Comparison of ENCODE assay signal across 1 cellular context in the genomic region with DNA sequence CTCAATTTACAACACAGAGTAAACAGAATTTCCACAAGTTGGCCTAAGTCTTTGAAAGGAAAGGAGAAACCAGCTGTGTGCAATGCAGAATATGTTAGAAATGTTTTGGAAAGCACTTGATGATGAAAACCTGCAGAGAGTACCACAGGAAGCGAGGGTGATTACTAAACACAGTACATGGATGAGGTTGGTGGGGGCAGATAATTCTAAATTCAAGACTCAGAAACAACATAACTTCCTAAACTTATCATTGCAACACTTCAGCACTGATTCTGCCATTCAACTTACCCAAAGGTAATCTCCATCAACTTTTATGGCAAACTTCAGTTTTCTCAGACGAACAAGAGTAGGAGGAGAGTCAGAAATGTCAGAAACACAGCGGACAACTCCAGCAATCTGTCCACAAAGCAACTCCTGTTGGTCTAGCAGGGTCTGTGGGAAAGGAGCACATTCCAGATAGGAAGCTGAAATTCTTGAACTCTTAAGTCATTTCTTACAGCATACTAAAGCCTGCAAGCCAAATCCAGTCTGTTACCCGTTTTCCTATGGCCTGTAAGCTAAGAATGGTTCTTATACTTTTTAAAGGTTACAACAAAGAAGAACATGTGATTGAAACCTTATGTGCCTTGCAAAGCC.
TF ChIP-seq lines count a peak whose summit lies in the region.

No MANE protein-coding gene starts in this region.

TF ChIP-seq in HepG2, 621 proteins besides CTCF, POLR2A, EP300 and RAD21 (continued from another document):
- TF ChIP-seq, protein P1, sequence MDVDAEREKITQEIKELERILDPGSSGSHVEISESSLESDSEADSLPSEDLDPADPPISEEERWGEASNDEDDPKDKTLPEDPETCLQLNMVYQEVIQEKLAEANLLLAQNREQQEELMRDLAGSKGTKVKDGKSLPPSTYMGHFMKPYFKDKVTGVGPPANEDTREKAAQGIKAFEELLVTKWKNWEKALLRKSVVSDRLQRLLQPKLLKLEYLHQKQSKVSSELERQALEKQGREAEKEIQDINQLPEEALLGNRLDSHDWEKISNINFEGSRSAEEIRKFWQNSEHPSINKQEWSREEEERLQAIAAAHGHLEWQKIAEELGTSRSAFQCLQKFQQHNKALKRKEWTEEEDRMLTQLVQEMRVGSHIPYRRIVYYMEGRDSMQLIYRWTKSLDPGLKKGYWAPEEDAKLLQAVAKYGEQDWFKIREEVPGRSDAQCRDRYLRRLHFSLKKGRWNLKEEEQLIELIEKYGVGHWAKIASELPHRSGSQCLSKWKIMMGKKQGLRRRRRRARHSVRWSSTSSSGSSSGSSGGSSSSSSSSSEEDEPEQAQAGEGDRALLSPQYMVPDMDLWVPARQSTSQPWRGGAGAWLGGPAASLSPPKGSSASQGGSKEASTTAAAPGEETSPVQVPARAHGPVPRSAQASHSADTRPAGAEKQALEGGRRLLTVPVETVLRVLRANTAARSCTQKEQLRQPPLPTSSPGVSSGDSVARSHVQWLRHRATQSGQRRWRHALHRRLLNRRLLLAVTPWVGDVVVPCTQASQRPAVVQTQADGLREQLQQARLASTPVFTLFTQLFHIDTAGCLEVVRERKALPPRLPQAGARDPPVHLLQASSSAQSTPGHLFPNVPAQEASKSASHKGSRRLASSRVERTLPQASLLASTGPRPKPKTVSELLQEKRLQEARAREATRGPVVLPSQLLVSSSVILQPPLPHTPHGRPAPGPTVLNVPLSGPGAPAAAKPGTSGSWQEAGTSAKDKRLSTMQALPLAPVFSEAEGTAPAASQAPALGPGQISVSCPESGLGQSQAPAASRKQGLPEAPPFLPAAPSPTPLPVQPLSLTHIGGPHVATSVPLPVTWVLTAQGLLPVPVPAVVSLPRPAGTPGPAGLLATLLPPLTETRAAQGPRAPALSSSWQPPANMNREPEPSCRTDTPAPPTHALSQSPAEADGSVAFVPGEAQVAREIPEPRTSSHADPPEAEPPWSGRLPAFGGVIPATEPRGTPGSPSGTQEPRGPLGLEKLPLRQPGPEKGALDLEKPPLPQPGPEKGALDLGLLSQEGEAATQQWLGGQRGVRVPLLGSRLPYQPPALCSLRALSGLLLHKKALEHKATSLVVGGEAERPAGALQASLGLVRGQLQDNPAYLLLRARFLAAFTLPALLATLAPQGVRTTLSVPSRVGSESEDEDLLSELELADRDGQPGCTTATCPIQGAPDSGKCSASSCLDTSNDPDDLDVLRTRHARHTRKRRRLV (CRISPR knock-in tag; IDR thresholded peaks at IDR 0.05) = no peak
- TF ChIP-seq ZFP37 (CRISPR knock-in tag; IDR thresholded peaks at IDR 0.05; ENCODE audit: borderline replicate concordance) (no peak), PPARG (CRISPR knock-in tag; conservative IDR thresholded peaks at IDR 0.05) (no peak), SOX6 (IDR thresholded peaks at IDR 0.05) (no peak), SOX6 (CRISPR knock-in tag; IDR thresholded peaks at IDR 0.05) (no peak), ZNF383 (CRISPR knock-in tag; IDR thresholded peaks at IDR 0.05; ENCODE audit: borderline replicate concordance) (no peak), ZNF607 (CRISPR knock-in tag; IDR thresholded peaks at IDR 0.05; ENCODE audit: borderline replicate concordance) (no peak)
- TF ChIP-seq, protein P2, sequence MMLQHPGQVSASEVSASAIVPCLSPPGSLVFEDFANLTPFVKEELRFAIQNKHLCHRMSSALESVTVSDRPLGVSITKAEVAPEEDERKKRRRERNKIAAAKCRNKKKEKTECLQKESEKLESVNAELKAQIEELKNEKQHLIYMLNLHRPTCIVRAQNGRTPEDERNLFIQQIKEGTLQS (CRISPR knock-in tag; IDR thresholded peaks at IDR 0.05) = no peak
